ENCODE assay signal across 8 cellular contexts in the genomic region with DNA sequence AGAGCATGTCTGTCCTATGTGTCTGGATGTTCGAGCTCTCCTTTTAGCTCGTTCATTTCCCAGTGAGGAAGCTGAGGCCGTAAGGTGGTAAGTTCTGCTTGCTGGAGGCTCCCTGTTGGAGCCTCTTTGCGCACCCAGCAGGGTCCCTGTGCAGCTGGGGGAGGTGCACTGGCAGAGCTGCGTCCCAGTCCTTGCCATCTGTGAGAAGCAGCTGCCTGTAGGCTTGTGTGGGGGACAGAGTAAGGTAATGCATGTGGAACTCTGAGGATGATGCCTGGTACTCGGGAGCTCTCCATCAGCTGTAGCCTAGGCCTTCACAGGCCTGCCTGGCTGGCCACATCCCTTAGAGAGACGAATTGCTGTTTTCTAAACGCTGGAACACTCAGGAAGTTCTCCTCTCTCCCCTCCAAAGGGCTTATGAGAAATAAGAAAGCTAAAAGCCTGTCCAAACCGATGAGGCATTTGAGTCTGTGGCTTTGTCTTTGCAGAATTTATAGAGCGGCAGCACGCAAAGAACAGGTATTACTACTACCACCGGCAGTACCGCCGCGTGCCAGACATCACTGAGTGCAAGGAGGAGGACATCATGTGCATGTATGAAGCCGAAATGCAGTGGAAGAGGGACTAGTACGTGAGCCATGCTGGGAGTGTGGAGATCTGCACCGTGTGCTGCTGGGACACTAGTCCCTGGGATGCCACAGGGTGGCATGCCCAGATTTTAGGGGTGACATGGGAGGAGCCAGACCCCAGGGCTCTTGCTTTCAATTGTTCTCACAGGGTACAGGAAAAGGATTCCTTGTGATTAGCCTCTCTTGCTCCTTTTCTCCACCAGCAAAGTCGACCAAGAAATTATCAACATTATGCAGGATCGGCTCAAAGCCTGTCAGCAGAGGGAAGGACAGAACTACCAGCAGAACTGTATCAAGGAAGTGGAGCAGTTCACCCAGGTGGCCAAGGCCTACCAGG.
DNase-seq lines count a peak whose midpoint lies in the region; ATAC-seq and TF ChIP-seq lines count a peak whose summit lies in the region.

No MANE protein-coding gene starts in this region.

- peak overlapping the region; percentile 100 for H3K27ac Mint-ChIP-seq in activated naive CD8-positive, alpha-beta T cell treated with anti-CD3 and anti-CD28 coated beads, Interleukin-2, amount 50 U/mL, for 24 hours
- peak overlapping the region; percentile 92 for H3K27ac Mint-ChIP-seq in memory B cell

- peak; percentile 31 for ATAC-seq in activated naive CD8-positive, alpha-beta T cell treated with anti-CD3 and anti-CD28 coated beads, Interleukin-2, amount 50 U/mL, for 24 hours
- no peak for ATAC-seq in memory B cell (ENCODE audit: low read depth)
- ATAC-seq in HG03442 (IDR thresholded peaks at IDR 0.05; ENCODE audit: unreplicated experiment), result no peak
- no peak for ATAC-seq in HG02973 (IDR thresholded peaks at IDR 0.05; ENCODE audit: unreplicated experiment)
- ATAC-seq in HG02938 (IDR thresholded peaks at IDR 0.05; ENCODE audit: unreplicated experiment), result no peak

- no peak for TF ChIP-seq CTCF in AG10803 (conservative IDR thresholded peaks at IDR 0.05; ENCODE audit: low read length)

- peak; percentile 28 for DNase-seq in AG10803 (ENCODE audit: low read depth)
- DNase-seq in GOT3 (lab: John Stamatoyannopoulos, UW), result peak; percentile 20
- DNase-seq in OCI-M2 (lab: John Stamatoyannopoulos, UW; ENCODE audit: unreplicated experiment), result peak; percentile 64
- DNase-seq in activated naive CD8-positive, alpha-beta T cell treated with anti-CD3 and anti-CD28 coated beads, Interleukin-2, amount 50 U/mL, for 24 hours, result peak; percentile 64
- peak; percentile 28 to 35 for DNase-seq in memory B cell (ENCODE audit: low spot score in 2 of 2)

- H3K36me3 Mint-ChIP-seq in activated naive CD8-positive, alpha-beta T cell treated with anti-CD3 and anti-CD28 coated beads, Interleukin-2, amount 50 U/mL, for 24 hours (ENCODE audit: low read depth), result peaks cover 52% of the 10 kb centered on the region
- H3K36me3 Mint-ChIP-seq in memory B cell, result peaks cover 9% of the 10 kb centered on the region

- no peaks in the 10 kb centered on the region for H3K27me3 Mint-ChIP-seq in activated naive CD8-positive, alpha-beta T cell treated with anti-CD3 and anti-CD28 coated beads, Interleukin-2, amount 50 U/mL, for 24 hours
- no peaks in the 10 kb centered on the region for H3K27me3 Mint-ChIP-seq in memory B cell

- H3K9me3 Mint-ChIP-seq in activated naive CD8-positive, alpha-beta T cell treated with anti-CD3 and anti-CD28 coated beads, Interleukin-2, amount 50 U/mL, for 24 hours, result no peaks in the 10 kb centered on the region
- no peaks in the 10 kb centered on the region for H3K9me3 Mint-ChIP-seq in memory B cell

- peaks cover 45% of the 10 kb centered on the region for H3K4me1 Mint-ChIP-seq in activated naive CD8-positive, alpha-beta T cell treated with anti-CD3 and anti-CD28 coated beads, Interleukin-2, amount 50 U/mL, for 24 hours
- H3K4me1 Mint-ChIP-seq in memory B cell, result peaks cover 39% of the 10 kb centered on the region

- H3K4me3 Mint-ChIP-seq in activated naive CD8-positive, alpha-beta T cell treated with anti-CD3 and anti-CD28 coated beads, Interleukin-2, amount 50 U/mL, for 24 hours, result peak overlapping the region; percentile 100
- H3K4me3 Mint-ChIP-seq in memory B cell, result peak overlapping the region; percentile 96

- peak overlapping the region; percentile 82 for H3K4me3 ChIP-seq in AG10803 (ENCODE audit: low read length)
